ENCODE assay signal across 1 cellular context in genomic region chr4:119752936-119753335, GRCh38.
TF ChIP-seq lines count a peak whose summit lies in the region.

No MANE protein-coding gene starts in this region.

TF ChIP-seq in HepG2, 621 proteins besides CTCF, POLR2A, EP300 and RAD21:
- no peak for TF ChIP-seq ZNF280B (CRISPR knock-in tag; IDR thresholded peaks at IDR 0.05; ENCODE audit: borderline replicate concordance)
- no peak for TF ChIP-seq MTA1 (CRISPR knock-in tag; IDR thresholded peaks at IDR 0.05; ENCODE audit: borderline replicate concordance)
- TF ChIP-seq CEBPB (IDR thresholded peaks at IDR 0.05; ENCODE audit: borderline replicate concordance, low read depth, low read length), result peak; percentile 31; the same call in 1 of the 2 replicates
